13 cellular contexts compared by ENCODE assay signal in the genomic region with DNA sequence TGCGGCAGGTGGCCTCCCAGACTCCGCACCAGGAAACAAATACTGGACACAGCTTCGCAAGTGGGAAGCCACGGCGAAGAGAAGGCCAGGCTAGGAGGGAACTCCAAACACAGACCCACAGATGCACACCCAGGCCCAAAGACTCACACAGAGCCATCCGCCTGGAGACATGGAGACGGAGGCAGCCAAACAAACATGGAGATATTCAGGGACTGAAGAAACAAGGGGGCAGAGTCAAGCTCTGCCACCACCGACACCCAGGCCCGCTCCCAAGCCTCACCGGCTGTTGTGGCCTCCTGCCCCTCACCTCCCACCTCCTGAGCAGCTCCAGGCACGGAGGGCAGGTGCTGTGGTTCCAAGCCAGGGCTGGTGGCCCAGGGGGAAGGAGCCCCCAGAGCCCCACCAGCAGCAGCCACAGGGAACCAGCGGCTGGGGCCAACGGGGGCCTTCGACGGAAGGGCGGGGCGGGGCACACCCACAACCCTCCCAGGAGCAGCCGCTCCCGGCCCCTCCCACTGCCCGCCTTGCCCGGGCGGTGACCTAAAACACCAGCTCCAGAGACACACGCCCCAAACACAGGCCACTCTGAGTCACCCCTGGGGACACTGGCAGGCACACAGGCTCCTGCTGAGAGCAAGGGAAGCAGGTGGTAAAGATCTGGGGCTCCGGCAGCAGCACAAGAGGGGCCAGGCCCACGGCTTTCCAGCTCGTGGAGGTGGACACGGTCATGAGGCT. TPM values are rescaled to one million over a fixed set of nuclear protein-coding genes. Genes with fewer than 3 reads are reported as not detected.
DNase-seq lines count a peak whose midpoint lies in the region; ATAC-seq, FAIRE-seq and TF ChIP-seq lines count a peak whose summit lies in the region.
"Had no signal": no experiment of that assay in that cellular context is flagged by ENCODE, and none has a peak within 500 bp of the region (broad histone marks: within the 10 kb centered on the region; RNA-seq: fewer than 3 reads in every experiment).

No MANE protein-coding gene starts in this region.

- POLR2A ChIA-PET in WTC11 (lab: Charles Lee) (no interaction called here), A673 (lab: Charles Lee; ENCODE audit: low non-redundant PET) (interaction anchor here (0.6 kb wide), 1 partner anchor 61 kb away, joined by 3 read pairs; no protein-coding TSS in a partner anchor)

- H3K4me3 Mint-ChIP-seq in WTC11 = no peak overlapping the region
- H3K4me3 Mint-ChIP-seq: natural killer cell treated with Interleukin-12 subunit alpha and Interleukin-12 subunit beta and Interleukin-15 and Interleukin-18, amount 100 ng/mL, for 72 hours had no signal

- peak; percentile 94 for FAIRE-seq in H54 (lab: Jason Lieb, UNC)
- FAIRE-seq: HTR-8/SVneo had no signal

- CTCF ChIA-PET in WTC11 (lab: Charles Lee) = interaction anchor here (0.6 to 2.4 kb wide), 6 partner anchors 13 to 608 kb away, joined by 3 to 8 read pairs (median 4); no protein-coding TSS in a partner anchor
- CTCF ChIA-PET in A673 (lab: Charles Lee) = no interaction called here

- no peaks in the 10 kb centered on the region for H3K9me3 ChIP-seq in spleen
- no peaks in the 10 kb centered on the region for H3K9me3 ChIP-seq in A673 (ENCODE audit: low read depth, low read length, poor library complexity, severe bottlenecking)
- H3K9me3 ChIP-seq: heart left ventricle had no signal

- H3K27me3 Mint-ChIP-seq in WTC11 (ENCODE audit: low read depth) = no peaks in the 10 kb centered on the region
- H3K27me3 Mint-ChIP-seq: natural killer cell treated with Interleukin-12 subunit alpha and Interleukin-12 subunit beta and Interleukin-15 and Interleukin-18, amount 100 ng/mL, for 72 hours had no signal

- TF ChIP-seq POLR2A in H54 (IDR thresholded peaks at IDR 0.05; ENCODE audit: low read depth, low read length) = no peak
- TF ChIP-seq POLR2A in spleen (IDR thresholded peaks at IDR 0.05) = no peak

- H3K4me1 ChIP-seq in spleen (peaks cover 0 to 5% (median 0%) of the 10 kb centered on the region in 6 donors), A673 (ENCODE audit: insufficient read depth, low read length, poor library complexity, severe bottlenecking) (no peaks in the 10 kb centered on the region)
- H3K4me1 ChIP-seq: heart left ventricle had no signal

- H3K27me3 ChIP-seq in spleen (replicated peaks in 1 of 7) = no peaks in the 10 kb centered on the region
- no peaks in the 10 kb centered on the region for H3K27me3 ChIP-seq in A673 (replicated peaks; ENCODE audit: insufficient read depth, low read depth, low read length, poor library complexity)
- H3K27me3 ChIP-seq: heart left ventricle had no signal

- H3K27ac ChIP-seq in spleen (no peak overlapping the region), A673 (ENCODE audit: low read depth, low read length, poor library complexity, severe bottlenecking) (no peak overlapping the region)
- H3K27ac ChIP-seq: heart left ventricle, VCaP had no signal

- H3K27ac Mint-ChIP-seq in WTC11 = peak overlapping the region; percentile 82
- H3K27ac Mint-ChIP-seq: natural killer cell treated with Interleukin-12 subunit alpha and Interleukin-12 subunit beta and Interleukin-15 and Interleukin-18, amount 100 ng/mL, for 72 hours had no signal

- H3K4me1 Mint-ChIP-seq in WTC11 = no peaks in the 10 kb centered on the region

- H3K36me3 ChIP-seq in spleen = peaks cover 0 to 81% (median 63%) of the 10 kb centered on the region in 6 donors
- no peaks in the 10 kb centered on the region for H3K36me3 ChIP-seq in A673 (ENCODE audit: insufficient read depth, low read length, poor library complexity, severe bottlenecking)

- H3K4me3 ChIP-seq in spleen (no peak overlapping the region), A673 (ENCODE audit: low read depth, low read length, poor library complexity, severe bottlenecking) (no peak overlapping the region)
- H3K4me3 ChIP-seq: heart left ventricle had no signal

- no peaks in the 10 kb centered on the region; the same call in 1 of the 2 replicates for H3K36me3 Mint-ChIP-seq in WTC11
- H3K36me3 Mint-ChIP-seq: natural killer cell treated with Interleukin-12 subunit alpha and Interleukin-12 subunit beta and Interleukin-15 and Interleukin-18, amount 100 ng/mL, for 72 hours had no signal

- no TSS peak for BruUV-seq in A673 (replicated peaks; lab: Mats Ljungman, UMichigan)

- no peaks in the 10 kb centered on the region for H3K9me3 Mint-ChIP-seq in WTC11
- H3K9me3 Mint-ChIP-seq: natural killer cell treated with Interleukin-12 subunit alpha and Interleukin-12 subunit beta and Interleukin-15 and Interleukin-18, amount 100 ng/mL, for 72 hours had no signal

- intact Hi-C loops in left colon (cut with DNase I, micrococcal nuclease) (no loop called here), spleen (cut with DNase I; ENCODE audit: low total_unique reads) (no loop called here), A673 (cut with micrococcal nuclease; ENCODE audit: unreplicated experiment) (no loop called here)

- ATAC-seq in WTC11 (no peak), left colon (peak; percentile 84), HG02870 (IDR thresholded peaks at IDR 0.05; ENCODE audit: unreplicated experiment) (no peak)

- WGBS in spleen, 5 donors = 87 to 95% (median 90%) methylated on average over 14 to 27 of the region's 27 CpGs

- DNase-seq in AG20443 (ENCODE audit: low spot score) (peak; percentile 61), H54 (ENCODE audit: insufficient read length, low spot score) (peak; percentile 99), WTC11 (ENCODE audit: low spot score) (no peak), left colon (peak; percentile 90 to 93), spleen (no peak), A673 (ENCODE audit: low spot score) (no peak), HuH-7.5 (ENCODE audit: low spot score) (no peak)
- DNase-seq: NCI-H524 had no signal

- TF ChIP-seq CTCF in WTC11 (IDR thresholded peaks at IDR 0.05) (no peak), spleen (IDR thresholded peaks at IDR 0.05 in 8 of 11, conservative IDR thresholded peaks at IDR 0.05 in 3 of 11) (no peak), A673 (conservative IDR thresholded peaks at IDR 0.05; ENCODE audit: low read depth, low read length) (no peak)

TF ChIP-seq in WTC11, 78 proteins besides CTCF, POLR2A, EP300 and RAD21:
- TF ChIP-seq, protein P1, sequence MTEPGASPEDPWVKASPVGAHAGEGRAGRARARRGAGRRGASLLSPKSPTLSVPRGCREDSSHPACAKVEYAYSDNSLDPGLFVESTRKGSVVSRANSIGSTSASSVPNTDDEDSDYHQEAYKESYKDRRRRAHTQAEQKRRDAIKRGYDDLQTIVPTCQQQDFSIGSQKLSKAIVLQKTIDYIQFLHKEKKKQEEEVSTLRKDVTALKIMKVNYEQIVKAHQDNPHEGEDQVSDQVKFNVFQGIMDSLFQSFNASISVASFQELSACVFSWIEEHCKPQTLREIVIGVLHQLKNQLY (CRISPR knock-in tag; IDR thresholded peaks at IDR 0.05) = no peak
- TF ChIP-seq, protein P2, sequence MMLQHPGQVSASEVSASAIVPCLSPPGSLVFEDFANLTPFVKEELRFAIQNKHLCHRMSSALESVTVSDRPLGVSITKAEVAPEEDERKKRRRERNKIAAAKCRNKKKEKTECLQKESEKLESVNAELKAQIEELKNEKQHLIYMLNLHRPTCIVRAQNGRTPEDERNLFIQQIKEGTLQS (CRISPR knock-in tag; conservative IDR thresholded peaks at IDR 0.05) = no peak
- TF ChIP-seq FOXJ3 (CRISPR knock-in tag; IDR thresholded peaks at IDR 0.05; ENCODE audit: borderline replicate concordance) (no peak), NR3C1 (CRISPR knock-in tag; conservative IDR thresholded peaks at IDR 0.05; ENCODE audit: low read depth) (no peak), SMAD4 (CRISPR knock-in tag; IDR thresholded peaks at IDR 0.05) (no peak), ETV6 (CRISPR knock-in tag; IDR thresholded peaks at IDR 0.05) (no peak), TEAD4 (CRISPR knock-in tag; IDR thresholded peaks at IDR 0.05) (no peak), ZNF263 (CRISPR knock-in tag; IDR thresholded peaks at IDR 0.05; ENCODE audit: low read depth) (no peak), GTF2I (CRISPR knock-in tag; conservative IDR thresholded peaks at IDR 0.05) (no peak), ZBTB21 (CRISPR knock-in tag; IDR thresholded peaks at IDR 0.05; ENCODE audit: borderline replicate concordance) (no peak), CREM (CRISPR knock-in tag; IDR thresholded peaks at IDR 0.05) (no peak), ZNF121 (CRISPR knock-in tag; IDR thresholded peaks at IDR 0.05) (no peak)
- TF ChIP-seq, protein P3, sequence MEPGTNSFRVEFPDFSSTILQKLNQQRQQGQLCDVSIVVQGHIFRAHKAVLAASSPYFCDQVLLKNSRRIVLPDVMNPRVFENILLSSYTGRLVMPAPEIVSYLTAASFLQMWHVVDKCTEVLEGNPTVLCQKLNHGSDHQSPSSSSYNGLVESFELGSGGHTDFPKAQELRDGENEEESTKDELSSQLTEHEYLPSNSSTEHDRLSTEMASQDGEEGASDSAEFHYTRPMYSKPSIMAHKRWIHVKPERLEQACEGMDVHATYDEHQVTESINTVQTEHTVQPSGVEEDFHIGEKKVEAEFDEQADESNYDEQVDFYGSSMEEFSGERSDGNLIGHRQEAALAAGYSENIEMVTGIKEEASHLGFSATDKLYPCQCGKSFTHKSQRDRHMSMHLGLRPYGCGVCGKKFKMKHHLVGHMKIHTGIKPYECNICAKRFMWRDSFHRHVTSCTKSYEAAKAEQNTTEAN (CRISPR knock-in tag; IDR thresholded peaks at IDR 0.05) = no peak
- TF ChIP-seq, protein P4, sequence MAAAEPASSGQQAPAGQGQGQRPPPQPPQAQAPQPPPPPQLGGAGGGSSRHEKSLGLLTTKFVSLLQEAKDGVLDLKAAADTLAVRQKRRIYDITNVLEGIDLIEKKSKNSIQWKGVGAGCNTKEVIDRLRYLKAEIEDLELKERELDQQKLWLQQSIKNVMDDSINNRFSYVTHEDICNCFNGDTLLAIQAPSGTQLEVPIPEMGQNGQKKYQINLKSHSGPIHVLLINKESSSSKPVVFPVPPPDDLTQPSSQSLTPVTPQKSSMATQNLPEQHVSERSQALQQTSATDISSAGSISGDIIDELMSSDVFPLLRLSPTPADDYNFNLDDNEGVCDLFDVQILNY (CRISPR knock-in tag; IDR thresholded peaks at IDR 0.05) = no peak

RNA-seq across cellular contexts. Expression of a gene that starts 31.9 kb away (rescaled TPM):
- 58.4 to 65.1 TPM (median 61.6 TPM) in 3 replicates for total RNA-seq in WTC11 (2021)
- 10 to 100 TPM; 18.3 to 33.9 TPM for total RNA-seq in left colon
- total RNA-seq in spleen = 100 to 1,000 TPM in 2 of 7 donors, 10 to 100 TPM in 5; 34.4 to 104 (median 81.4) TPM
- 10 to 100 TPM; 30.6 to 86.4 (median 71.0) TPM for polyA plus RNA-seq in spleen
- 18.2 and 24.4 TPM in 2 replicates for total RNA-seq in A673 (2021)

Comparison
In these comparisons a context has a peak if more than half of its experiments do, and no peak if none do; other contexts are left out.
1. DNase-seq: peak in AG20443 (single experiment), H54 (single experiment) and left colon (2 of 2); none in WTC11 (single experiment), spleen (single experiment), A673 (single experiment) and HuH-7.5 (single experiment).